1 cellular context compared by ENCODE assay signal in genomic region chr10:100713049-100713858, GRCh38.
TF ChIP-seq lines count a peak whose summit lies in the region.

No MANE protein-coding gene starts in this region.

TF ChIP-seq in WTC11, 78 proteins besides CTCF, POLR2A, EP300 and RAD21 (continued from another document):
- TF ChIP-seq PREB (CRISPR knock-in tag; IDR thresholded peaks at IDR 0.05; ENCODE audit: borderline replicate concordance) (no peak), NR2C2 (CRISPR knock-in tag; IDR thresholded peaks at IDR 0.05) (no peak), RORB (CRISPR knock-in tag; IDR thresholded peaks at IDR 0.05) (no peak), ZNF232 (CRISPR knock-in tag; IDR thresholded peaks at IDR 0.05) (no peak), ATF1 (CRISPR knock-in tag; IDR thresholded peaks at IDR 0.05) (no peak), ZNF425 (CRISPR knock-in tag; conservative IDR thresholded peaks at IDR 0.05) (no peak)
